ENCODE assay signal across 1 cellular context in genomic region chr7:106423836-106424475, GRCh38.
TF ChIP-seq lines count a peak whose summit lies in the region.

No MANE protein-coding gene starts in this region.

TF ChIP-seq in liver, 16 proteins besides CTCF, POLR2A, EP300 and RAD21 (continued from another document):
- TF ChIP-seq RXRA (IDR thresholded peaks at IDR 0.05) (no peak), HNF4G (IDR thresholded peaks at IDR 0.05) (no peak), NR2F2 (IDR thresholded peaks at IDR 0.05) (no peak), HNF4A (conservative IDR thresholded peaks at IDR 0.05) (no peak), EGR1 (IDR thresholded peaks at IDR 0.05; ENCODE audit: low read depth in 2 of 2) (no peak), FOXA1 (IDR thresholded peaks at IDR 0.05) (no peak), FOXA2 (IDR thresholded peaks at IDR 0.05) (no peak), TAF1 (conservative IDR thresholded peaks at IDR 0.05) (no peak)
- TF ChIP-seq, protein P1, sequence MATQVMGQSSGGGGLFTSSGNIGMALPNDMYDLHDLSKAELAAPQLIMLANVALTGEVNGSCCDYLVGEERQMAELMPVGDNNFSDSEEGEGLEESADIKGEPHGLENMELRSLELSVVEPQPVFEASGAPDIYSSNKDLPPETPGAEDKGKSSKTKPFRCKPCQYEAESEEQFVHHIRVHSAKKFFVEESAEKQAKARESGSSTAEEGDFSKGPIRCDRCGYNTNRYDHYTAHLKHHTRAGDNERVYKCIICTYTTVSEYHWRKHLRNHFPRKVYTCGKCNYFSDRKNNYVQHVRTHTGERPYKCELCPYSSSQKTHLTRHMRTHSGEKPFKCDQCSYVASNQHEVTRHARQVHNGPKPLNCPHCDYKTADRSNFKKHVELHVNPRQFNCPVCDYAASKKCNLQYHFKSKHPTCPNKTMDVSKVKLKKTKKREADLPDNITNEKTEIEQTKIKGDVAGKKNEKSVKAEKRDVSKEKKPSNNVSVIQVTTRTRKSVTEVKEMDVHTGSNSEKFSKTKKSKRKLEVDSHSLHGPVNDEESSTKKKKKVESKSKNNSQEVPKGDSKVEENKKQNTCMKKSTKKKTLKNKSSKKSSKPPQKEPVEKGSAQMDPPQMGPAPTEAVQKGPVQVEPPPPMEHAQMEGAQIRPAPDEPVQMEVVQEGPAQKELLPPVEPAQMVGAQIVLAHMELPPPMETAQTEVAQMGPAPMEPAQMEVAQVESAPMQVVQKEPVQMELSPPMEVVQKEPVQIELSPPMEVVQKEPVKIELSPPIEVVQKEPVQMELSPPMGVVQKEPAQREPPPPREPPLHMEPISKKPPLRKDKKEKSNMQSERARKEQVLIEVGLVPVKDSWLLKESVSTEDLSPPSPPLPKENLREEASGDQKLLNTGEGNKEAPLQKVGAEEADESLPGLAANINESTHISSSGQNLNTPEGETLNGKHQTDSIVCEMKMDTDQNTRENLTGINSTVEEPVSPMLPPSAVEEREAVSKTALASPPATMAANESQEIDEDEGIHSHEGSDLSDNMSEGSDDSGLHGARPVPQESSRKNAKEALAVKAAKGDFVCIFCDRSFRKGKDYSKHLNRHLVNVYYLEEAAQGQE (IDR thresholded peaks at IDR 0.05), result no peak
